In genomic region chr19:52961981-52962380, GRCh38 we compare ENCODE assay signal across 8 cellular contexts. TPM values are rescaled to one million over a fixed set of nuclear protein-coding genes. Genes with fewer than 3 reads are reported as not detected.
DNase-seq lines count a peak whose midpoint lies in the region; ATAC-seq and TF ChIP-seq lines count a peak whose summit lies in the region.

No MANE protein-coding gene starts in this region.

- H3K27ac ChIP-seq in SK-N-MC (no peak overlapping the region), sigmoid colon (peak overlapping the region; percentile 85 to 87 (median 86))

- TF ChIP-seq EP300 in sigmoid colon (IDR thresholded peaks at IDR 0.05) = no peak

- peaks cover 0 to 18% (median 12%) of the 10 kb centered on the region in 4 donors for H3K4me1 ChIP-seq in sigmoid colon

- intact Hi-C loops in sigmoid colon (cut with DNase I) = loop anchor here (1.0 to 2.0 kb wide), 3 partner anchors 19 to 65 kb away; partner anchors contain the start of gene ZNF320

- TF ChIP-seq POLR2A in sigmoid colon (IDR thresholded peaks at IDR 0.05) = no peak

- H3K36me3 ChIP-seq in SK-N-MC (ENCODE audit: insufficient read depth, low read length) = peaks cover 6% of the 10 kb centered on the region; the same call in 1 of the 2 replicates
- peaks cover 0 to 19% (median 0%) of the 10 kb centered on the region in 4 donors for H3K36me3 ChIP-seq in sigmoid colon

- WGBS in sigmoid colon, 2 donors = 14 to 23% methylated on average over 5 of the region's 5 CpGs

- H3K9me3 ChIP-seq in SK-N-MC (ENCODE audit: low read depth, low read length) (no peaks in the 10 kb centered on the region), sigmoid colon (no peaks in the 10 kb centered on the region)

- TF ChIP-seq CTCF in fibroblast of villous mesenchyme (IDR thresholded peaks at IDR 0.05; ENCODE audit: insufficient read depth, low read depth, low read length) = no peak
- TF ChIP-seq CTCF in sigmoid colon (IDR thresholded peaks at IDR 0.05) = no peak

- H3K4me3 ChIP-seq in SK-N-MC = peak overlapping the region; percentile 81
- peak overlapping the region; percentile 87 for H3K4me3 ChIP-seq in fibroblast of villous mesenchyme (ENCODE audit: low read depth, low read length)
- H3K4me3 ChIP-seq in sigmoid colon = peak overlapping the region; percentile 52 to 73 (median 62)

- peak overlapping the region; percentile 72 for H3K9ac ChIP-seq in SK-N-MC (ENCODE audit: insufficient read length)

- ATAC-seq in GM18508 (IDR thresholded peaks at IDR 0.05; ENCODE audit: insufficient read depth, unreplicated experiment) = peak; percentile 14

- no peaks in the 10 kb centered on the region for H3K27me3 ChIP-seq in sigmoid colon

- DNase-seq in SK-N-MC (ENCODE audit: low read depth, low spot score) = no peak
- DNase-seq in fibroblast of villous mesenchyme (ENCODE audit: low read depth) = peak; percentile 8
- DNase-seq in sigmoid colon = no peak
- DNase-seq in NCI-H1417 (lab: John Stamatoyannopoulos, UW) = no peak
- no peak for DNase-seq in SIG-M5 (lab: John Stamatoyannopoulos, UW)
- DNase-seq in HuH-7.5 (ENCODE audit: low spot score) = no peak
- DNase-seq in central memory CD4-positive, alpha-beta T cell = no peak

RNA-seq across cellular contexts. Expression of gene ZNF816, which starts 0.7 kb away (rescaled TPM):
- total RNA-seq in fibroblast of villous mesenchyme (4.5 and 11.7 TPM in 2 replicates), sigmoid colon (1 to 10 TPM; 3.6 to 8.4 (median 6.1) TPM)
- 1 to 10 TPM; 4.6 to 7.2 (median 5.4) TPM for polyA plus RNA-seq in sigmoid colon

RNA-seq across cellular contexts. Expression of gene ZNF888, which starts 38.8 kb away (rescaled TPM):
- total RNA-seq in fibroblast of villous mesenchyme (1.9 and 4.7 TPM in 2 replicates), sigmoid colon (1 to 10 TPM; 1.8 to 3.9 (median 3.6) TPM)
- polyA plus RNA-seq in sigmoid colon = 1 to 10 TPM; 1.8 to 5.0 (median 4.6) TPM

RNA-seq across cellular contexts. Expression of gene ERVV-1, which starts 51.7 kb away (rescaled TPM):
- total RNA-seq in fibroblast of villous mesenchyme (not detected in 2 replicates), sigmoid colon (under 1 TPM in 1 of 4 donors, not detected in 3; 0.27 TPM)
- not detected for polyA plus RNA-seq in sigmoid colon
